ENCODE assay signal across 9 cellular contexts in the genomic region with DNA sequence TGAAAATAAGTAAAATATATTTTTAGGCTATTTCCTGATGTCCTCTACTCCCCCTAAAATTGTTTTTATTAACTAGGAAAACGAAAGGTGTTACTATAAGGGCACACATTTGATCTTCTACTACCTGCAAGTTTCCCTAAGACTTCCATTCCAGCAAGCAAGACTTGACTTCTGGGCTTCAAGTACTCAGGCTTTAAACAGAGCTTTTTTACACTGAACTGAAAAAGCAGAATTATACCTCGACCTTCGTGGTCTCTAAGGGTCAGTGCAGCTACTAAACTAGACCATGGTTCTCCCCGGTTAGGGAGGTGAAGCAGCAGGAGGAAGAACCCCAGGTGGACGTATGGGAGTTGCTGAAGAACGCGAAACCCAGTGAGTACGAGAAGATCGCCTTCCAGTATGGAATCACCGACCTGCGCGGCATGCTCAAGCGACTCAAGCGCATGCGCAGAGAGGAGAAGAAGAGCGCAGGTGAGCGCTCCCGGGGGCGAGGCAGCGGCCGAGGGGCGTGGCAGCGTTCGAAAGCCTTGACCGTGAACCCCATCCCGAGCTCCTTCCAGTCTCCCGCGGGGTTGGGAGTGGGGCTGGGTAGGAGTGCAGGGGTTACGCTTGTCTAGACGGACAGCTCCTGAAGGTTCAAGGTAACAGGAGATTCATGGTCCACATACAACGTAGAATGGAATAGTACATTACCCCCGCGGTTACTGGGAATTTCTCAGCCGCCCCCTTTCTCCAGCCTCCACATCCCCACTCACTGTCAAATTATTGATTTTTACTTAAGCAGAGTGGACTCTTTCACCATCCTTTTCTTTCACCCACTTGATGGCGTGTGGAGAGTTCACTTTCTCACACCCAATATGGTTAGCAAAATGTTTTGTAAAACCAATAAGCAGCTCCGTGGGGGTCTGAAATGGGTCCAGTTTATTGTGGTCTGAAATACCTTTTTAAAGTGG. TPM values are rescaled to one million over a fixed set of nuclear protein-coding genes. Genes with fewer than 3 reads are reported as not detected.
DNase-seq lines count a peak whose midpoint lies in the region; ATAC-seq, FAIRE-seq and TF ChIP-seq lines count a peak whose summit lies in the region.
"Had no signal": no experiment of that assay in that cellular context is flagged by ENCODE, and none has a peak within 500 bp of the region (broad histone marks: within the 10 kb centered on the region; RNA-seq: fewer than 3 reads in every experiment).

No MANE protein-coding gene starts in this region.

- POLR2A ChIA-PET in CD8-positive, alpha-beta T cell (lab: Charles Lee): no interaction called here
- POLR2A ChIA-PET in endothelial cell of umbilical vein (lab: Charles Lee): no interaction called here
- POLR2A ChIA-PET in PC-9 (lab: Charles Lee; ENCODE audit: unreplicated experiment): interaction anchor here (0.6 kb wide), 1 partner anchor 21 kb away, joined by 4 read pairs; no protein-coding TSS in a partner anchor

- H3K4me2 ChIP-seq in endothelial cell of umbilical vein (ENCODE audit: insufficient read depth, low read length) (peak overlapping the region; percentile 16), PC-9 (no peak overlapping the region)

- TF ChIP-seq CTCF in CD8-positive, alpha-beta T cell (IDR thresholded peaks at IDR 0.05): no peak
- TF ChIP-seq CTCF in endothelial cell of umbilical vein (IDR thresholded peaks at IDR 0.05; ENCODE audit: extremely low read depth in 1 of 2, insufficient read depth in 1 of 2, low read depth in 1 of 2, low read length in 2 of 2): no peak
- TF ChIP-seq CTCF in nephron (IDR thresholded peaks at IDR 0.05; ENCODE audit: unreplicated experiment in 3 of 3): no peak
- no peak for TF ChIP-seq CTCF in PC-9 (conservative IDR thresholded peaks at IDR 0.05)

- no peak for ATAC-seq in CD8-positive, alpha-beta T cell
- no peak for ATAC-seq in GM18502 (IDR thresholded peaks at IDR 0.05; ENCODE audit: poor library complexity, unreplicated experiment)

- H3K36me3 Mint-ChIP-seq in CD8-positive, alpha-beta T cell: no peaks in the 10 kb centered on the region
- H3K36me3 Mint-ChIP-seq in nephron (ENCODE audit: low read depth): no peaks in the 10 kb centered on the region

- no peaks in the 10 kb centered on the region for H3K4me1 ChIP-seq in CD8-positive, alpha-beta T cell (ENCODE audit: insufficient read depth, low read length)
- H3K4me1 ChIP-seq in endothelial cell of umbilical vein (ENCODE audit: control insufficient read depth, extremely low read depth, insufficient read depth, low read length) (peaks cover 6% of the 10 kb centered on the region), PC-9 (replicated peaks; ENCODE audit: insufficient read depth) (no peaks in the 10 kb centered on the region)

- peaks cover 2% of the 10 kb centered on the region for H3K9me1 ChIP-seq in endothelial cell of umbilical vein (replicated peaks; ENCODE audit: control insufficient read depth, extremely low read depth, insufficient read depth, low read length)

- BruUV-seq in endothelial cell of umbilical vein (replicated peaks; lab: Mats Ljungman, UMichigan) (no TSS peak), PC-9 (replicated peaks; lab: Mats Ljungman, UMichigan) (no TSS peak)

- intact Hi-C loops in CD8-positive, alpha-beta T cell (cut with DNase I, micrococcal nuclease): no loop called here
- intact Hi-C loops in endothelial cell of umbilical vein (cut with micrococcal nuclease): no loop called here
- intact Hi-C loops in PC-9 (cut with micrococcal nuclease; ENCODE audit: unreplicated experiment): no loop called here

- H3K4me3 ChIP-seq in CD8-positive, alpha-beta T cell (ENCODE audit: low read depth, low read length): peak overlapping the region; percentile 7
- H3K4me3 ChIP-seq in endothelial cell of umbilical vein (replicated peaks in 1 of 3; ENCODE audit: insufficient read depth in 1 of 3, low read depth in 1 of 3, low read length in 3 of 3) (no peak overlapping the region), PC-9 (no peak overlapping the region)

- CTCF ChIA-PET in CD8-positive, alpha-beta T cell (lab: Charles Lee): no interaction called here
- CTCF ChIA-PET in endothelial cell of umbilical vein (lab: Charles Lee) (interaction anchor here (0.9 kb wide), 1 partner anchor 23 kb away, joined by 3 read pairs; no protein-coding TSS in a partner anchor), PC-9 (lab: Charles Lee) (no interaction called here)

- H3K27me3 Mint-ChIP-seq in CD8-positive, alpha-beta T cell (ENCODE audit: low read depth): peaks cover 24% of the 10 kb centered on the region
- peaks cover 43% of the 10 kb centered on the region for H3K27me3 Mint-ChIP-seq in nephron (ENCODE audit: low read depth)

- no peaks in the 10 kb centered on the region for H4K20me1 ChIP-seq in endothelial cell of umbilical vein (replicated peaks; ENCODE audit: control insufficient read depth, extremely low read depth, insufficient read depth, low read length)
- H4K20me1 ChIP-seq in PC-9 (ENCODE audit: insufficient read depth): no peaks in the 10 kb centered on the region

- no peaks in the 10 kb centered on the region for H3K9me2 ChIP-seq in PC-9 (ENCODE audit: insufficient read depth)

- FAIRE-seq in endothelial cell of umbilical vein (lab: Jason Lieb, UNC): no peak

- H3K36me3 ChIP-seq in CD8-positive, alpha-beta T cell (ENCODE audit: insufficient read depth, low read length): no peaks in the 10 kb centered on the region
- no peaks in the 10 kb centered on the region for H3K36me3 ChIP-seq in endothelial cell of umbilical vein (ENCODE audit: control insufficient read depth in 2 of 2, extremely low read depth in 1 of 2, insufficient read depth in 2 of 2, low read length in 2 of 2)
- no peaks in the 10 kb centered on the region for H3K36me3 ChIP-seq in PC-9 (ENCODE audit: low read depth)
- H3K36me3 ChIP-seq: adrenal gland had no signal

- no peaks in the 10 kb centered on the region for H3K79me2 ChIP-seq in endothelial cell of umbilical vein (ENCODE audit: control insufficient read depth, insufficient read depth, low read length)
- no peaks in the 10 kb centered on the region for H3K79me2 ChIP-seq in PC-9 (ENCODE audit: low read depth)

- H3K4me1 Mint-ChIP-seq in CD8-positive, alpha-beta T cell (ENCODE audit: low read depth): peaks cover 4% of the 10 kb centered on the region
- H3K4me1 Mint-ChIP-seq in nephron: peaks cover 4% of the 10 kb centered on the region

- DNase-seq in CD8-positive, alpha-beta T cell: no peak
- DNase-seq in NCI-H2029 treated with DMSO at 0.1 percent for 48 hours (lab: John Stamatoyannopoulos, UW) (peak; percentile 18), endothelial cell of umbilical vein (ENCODE audit: low read depth, low spot score) (peak; percentile 10), UCSD-AML1 (lab: John Stamatoyannopoulos, UW; ENCODE audit: unreplicated experiment) (no peak), PC-9 (no peak), COR-L47 (lab: John Stamatoyannopoulos, UW) (no peak)

- TF ChIP-seq POLR2A in endothelial cell of umbilical vein (IDR thresholded peaks at IDR 0.05; ENCODE audit: low read depth, low read length): no peak

- dilution Hi-C loops in endothelial cell of umbilical vein (cut with MboI; ENCODE audit: extremely low pct_ligation_motif_present, low sequenced_read_pairs): no loop called here

- no peaks in the 10 kb centered on the region for H3K9me3 ChIP-seq in CD8-positive, alpha-beta T cell (ENCODE audit: low read length)
- H3K9me3 ChIP-seq in endothelial cell of umbilical vein (replicated peaks; ENCODE audit: control insufficient read depth, insufficient read depth, low read length): no peaks in the 10 kb centered on the region
- no peaks in the 10 kb centered on the region for H3K9me3 ChIP-seq in PC-9 (ENCODE audit: insufficient read depth, low read depth)
- H3K9me3 ChIP-seq: adrenal gland had no signal

- H2AFZ ChIP-seq in endothelial cell of umbilical vein (ENCODE audit: low read depth, low read length) (peak overlapping the region; percentile 76), PC-9 (no peak overlapping the region)

- no peak overlapping the region for H3K27ac ChIP-seq in CD8-positive, alpha-beta T cell (ENCODE audit: low read depth, low read length)
- H3K27ac ChIP-seq in endothelial cell of umbilical vein (ENCODE audit: insufficient read depth, low read depth, low read length): no peak overlapping the region
- H3K27ac ChIP-seq in PC-9: no peak overlapping the region
- H3K27ac ChIP-seq: adrenal gland had no signal

- no peak overlapping the region for H3K9ac ChIP-seq in endothelial cell of umbilical vein (replicated peaks; ENCODE audit: extremely low read depth, insufficient read depth, low read length)

- peak overlapping the region; percentile 23 for H3K4me3 Mint-ChIP-seq in CD8-positive, alpha-beta T cell
- H3K4me3 Mint-ChIP-seq in nephron: peak overlapping the region; percentile 44 to 74 (median 68)

- no peak overlapping the region for H3K27ac Mint-ChIP-seq in CD8-positive, alpha-beta T cell
- no peak overlapping the region for H3K27ac Mint-ChIP-seq in nephron

- H3F3A ChIP-seq in PC-9 (ENCODE audit: insufficient read depth, low read depth): no peaks in the 10 kb centered on the region

- peaks cover 3% of the 10 kb centered on the region for H3K27me3 ChIP-seq in CD8-positive, alpha-beta T cell (ENCODE audit: insufficient read depth, low read length)
- H3K27me3 ChIP-seq in endothelial cell of umbilical vein (ENCODE audit: control insufficient read depth in 2 of 2, insufficient read depth in 2 of 2, low read length in 2 of 2): peaks cover 7 to 10% of the 10 kb centered on the region in 2 experiments
- no peaks in the 10 kb centered on the region for H3K27me3 ChIP-seq in PC-9 (ENCODE audit: insufficient read depth, low read depth)
- H3K27me3 ChIP-seq: adrenal gland had no signal

- no peaks in the 10 kb centered on the region for H3K9me3 Mint-ChIP-seq in CD8-positive, alpha-beta T cell
- no peaks in the 10 kb centered on the region for H3K9me3 Mint-ChIP-seq in nephron

RNA-seq across cellular contexts. Expression of gene MYBPC1, which starts 47.6 kb away (rescaled TPM):
- not detected for total RNA-seq in CD8-positive, alpha-beta T cell
- total RNA-seq in endothelial cell of umbilical vein (not detected in 2 replicates), PC-9 (2021) (not detected in 2 replicates)
- polyA plus RNA-seq in endothelial cell of umbilical vein: not detected in 2 replicates
- not detected in 2 replicates for polyA plus RNA-seq in endothelial cell of umbilical vein (2011; cell fraction: cytosol; rRNA removed)
- polyA plus RNA-seq in endothelial cell of umbilical vein (2011; cell fraction: nucleus; rRNA removed): not detected in 2 replicates
- not detected in 2 replicates for polyA plus RNA-seq in endothelial cell of umbilical vein (2012)
- polyA minus RNA-seq in endothelial cell of umbilical vein: not detected in 2 replicates
- polyA minus RNA-seq in endothelial cell of umbilical vein (2011; cell fraction: cytosol; rRNA and poly(A)+ RNA removed): not detected
- polyA minus RNA-seq in endothelial cell of umbilical vein (2011; cell fraction: nucleus; rRNA and poly(A)+ RNA removed): not detected in 2 replicates

RNA-seq across cellular contexts. Expression of gene CHPT1, which starts 55.0 kb away (rescaled TPM):
- 10 to 100 TPM; 15.9 to 16.7 TPM for total RNA-seq in CD8-positive, alpha-beta T cell
- total RNA-seq in endothelial cell of umbilical vein: 19.3 and 25.3 TPM in 2 replicates
- 12.1 and 12.5 TPM in 2 replicates for polyA plus RNA-seq in endothelial cell of umbilical vein
- polyA plus RNA-seq in endothelial cell of umbilical vein (2011; cell fraction: cytosol; rRNA removed): 13.3 and 13.4 TPM in 2 replicates
- polyA plus RNA-seq in endothelial cell of umbilical vein (2011; cell fraction: nucleus; rRNA removed): 8.5 and 10.1 TPM in 2 replicates
- 20.9 and 28.6 TPM in 2 replicates for polyA plus RNA-seq in endothelial cell of umbilical vein (2012)
- polyA minus RNA-seq in endothelial cell of umbilical vein: 7.5 and 8.9 TPM in 2 replicates
- 20.9 TPM for polyA minus RNA-seq in endothelial cell of umbilical vein (2011; cell fraction: cytosol; rRNA and poly(A)+ RNA removed)
- polyA minus RNA-seq in endothelial cell of umbilical vein (2011; cell fraction: nucleus; rRNA and poly(A)+ RNA removed): 14.2 and 14.6 TPM in 2 replicates
- total RNA-seq in PC-9 (2021): 4.8 and 6.1 TPM in 2 replicates

Comparison
In these comparisons a context has a peak if more than half of its experiments do, and no peak if none do; other contexts are left out.
1. DNase-seq: peak in NCI-H2029 treated with DMSO at 0.1 percent for 48 hours (single experiment) and endothelial cell of umbilical vein (single experiment); none in CD8-positive, alpha-beta T cell (0 of 7), UCSD-AML1 (single experiment), PC-9 (0 of 2) and COR-L47 (single experiment).